9 cellular contexts compared by ENCODE assay signal in the genomic region with DNA sequence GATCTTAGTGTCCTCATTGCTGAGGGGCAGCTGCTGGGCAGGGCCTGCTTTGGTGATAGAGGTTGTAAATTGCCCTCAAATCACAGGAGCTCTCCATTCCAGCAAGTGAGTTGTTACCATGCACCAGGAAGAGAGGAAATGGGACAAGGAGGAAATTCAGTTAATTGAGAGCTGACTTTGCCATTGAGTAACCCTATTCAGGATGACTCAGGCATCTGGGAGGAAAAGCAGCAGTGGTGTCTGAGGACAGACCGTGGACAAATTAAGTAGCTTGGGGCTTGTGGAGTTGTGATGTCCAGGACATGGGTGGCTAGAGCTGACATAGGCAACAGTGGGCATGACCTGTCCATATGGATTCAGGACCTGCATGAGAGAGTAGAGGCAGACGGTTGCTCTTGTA. TPM values are rescaled to one million over a fixed set of nuclear protein-coding genes. Genes with fewer than 3 reads are reported as not detected.
A peak's percentile ranks its signal among the peaks of the same experiment; 100 is the strongest.
DNase-seq lines count a peak whose midpoint lies in the region; ATAC-seq, FAIRE-seq and TF ChIP-seq lines count a peak whose summit lies in the region.
"Had no signal": no experiment of that assay in that cellular context is flagged by ENCODE, and none has a peak within 500 bp of the region (broad histone marks: within the 10 kb centered on the region; RNA-seq: fewer than 3 reads in every experiment).

No MANE protein-coding gene starts in this region.

- no peaks in the 10 kb centered on the region for H3K27me3 ChIP-seq in breast epithelium

- CTCF ChIA-PET in T-cell (lab: Charles Lee), result no interaction called here

- no peak for TF ChIP-seq POLR2A in breast epithelium (IDR thresholded peaks at IDR 0.05)

- intact Hi-C loops in breast epithelium (cut with DNase I; ENCODE audit: low total_unique reads), result no loop called here

- no peak overlapping the region for H3K4me3 ChIP-seq in breast epithelium

- H3K36me3 ChIP-seq in breast epithelium, result no peaks in the 10 kb centered on the region

- H3K9me3 Mint-ChIP-seq in HFFc6 (no peaks in the 10 kb centered on the region), T-cell (no peaks in the 10 kb centered on the region)

- no peak for ATAC-seq in T-cell (replicated peaks in 1 of 4)

- no peaks in the 10 kb centered on the region for H3K4me1 ChIP-seq in breast epithelium

- H3K4me1 Mint-ChIP-seq in HFFc6 (ENCODE audit: low read depth) (peaks cover 46% of the 10 kb centered on the region), T-cell (peaks cover 0 to 5% (median 0%) of the 10 kb centered on the region in 3 donors)

- peak overlapping the region; percentile 63 for H3K27ac Mint-ChIP-seq in HFFc6
- H3K27ac Mint-ChIP-seq in T-cell, result no peak overlapping the region

- POLR2A ChIA-PET in T-cell (lab: Charles Lee), result no interaction called here

- H3K9me3 ChIP-seq in breast epithelium, result no peaks in the 10 kb centered on the region

- H3K4me3 Mint-ChIP-seq in HFFc6, result no peak overlapping the region; the same call in 1 of the 2 replicates
- no peak overlapping the region for H3K4me3 Mint-ChIP-seq in T-cell

- in situ Hi-C loops in G401 (cut with HindIII; ENCODE audit: low sequenced_read_pairs), result loop anchor here (5.0 kb wide), 1 partner anchor 57 kb away; no protein-coding TSS in a partner anchor

- H3K27ac ChIP-seq in breast epithelium, result peak overlapping the region; percentile 8 to 84

- H3K27me3 Mint-ChIP-seq in HFFc6 (ENCODE audit: insufficient read depth) (peaks cover 2% of the 10 kb centered on the region; the same call in 1 of the 2 replicates), T-cell (peaks cover 37 to 46% of the 10 kb centered on the region in 2 donors)

- no peak for FAIRE-seq in frontal cortex (lab: Jason Lieb, UNC)

- H3K36me3 Mint-ChIP-seq in HFFc6 (ENCODE audit: low read depth) (no peaks in the 10 kb centered on the region), T-cell (no peaks in the 10 kb centered on the region)

- peak; percentile 69 for DNase-seq in HFFc6
- no peak for DNase-seq in breast epithelium (ENCODE audit: low spot score in 2 of 2)
- peak; percentile 73 for DNase-seq in hepatic stellate cell (ENCODE audit: low spot score)
- peak; percentile 57 for DNase-seq in stromal cell of bone marrow (ENCODE audit: low read depth)
- no peak for DNase-seq in T-cell
- no peak for DNase-seq in G401 (ENCODE audit: low spot score)
- DNase-seq in frontal cortex (ENCODE audit: low spot score in 2 of 2), result no peak
- no peak for DNase-seq in GDM1 (lab: John Stamatoyannopoulos, UW)
- DNase-seq: activated T-cell treated with anti-CD3 and anti-CD28 coated beads, Interleukin-2, amount 50 U/mL, for 1 hour had no signal

- TF ChIP-seq CTCF in HFFc6 (IDR thresholded peaks at IDR 0.05), result no peak
- TF ChIP-seq CTCF in breast epithelium (IDR thresholded peaks at IDR 0.05), result no peak

RNA-seq across cellular contexts. Expression of a gene that starts 5.9 kb away (rescaled TPM):
- 10 to 100 TPM; 11.1 to 29.0 (median 26.7) TPM for total RNA-seq in HFFc6 (2021; fragmentation: NEBNext Ultra II Directional; extraction: Animal tissue kit (Norgen Biotek cat#: 25700))
- total RNA-seq in breast epithelium, result 10 to 100 TPM; 36.7 to 51.4 (median 49.8) TPM
- under 1 TPM in 3 of 5 donors, not detected in 2; 0.12 to 0.30 (median 0.22) TPM for total RNA-seq in T-cell
- 16.4 and 19.6 TPM in 2 replicates for total RNA-seq in G401 (2014; rRNA removed; shearing (Covaris generic))
- 25.7 TPM for total RNA-seq in frontal cortex

Comparison
In these comparisons a context has a peak if more than half of its experiments do, and no peak if none do; other contexts are left out.
1. DNase-seq: peak in HFFc6 (single experiment), hepatic stellate cell (single experiment) and stromal cell of bone marrow (single experiment); none in breast epithelium (0 of 2), T-cell (0 of 34), G401 (single experiment), frontal cortex (0 of 2) and GDM1 (single experiment).
2. RNA of a gene that starts 5.9 kb away (total RNA-seq): 36.7 to 51.4 TPM in breast epithelium, 11.1 to 29.0 TPM in HFFc6, 25.7 TPM in frontal cortex (single experiment) and 16.4 to 19.6 TPM in G401; 0.12 to 0.30 TPM in T-cell; every median in the first group is over 4 times any median in the second.